ENCODE assay signal across 1 cellular context in genomic region chr11:27205269-27205668, GRCh38.
TF ChIP-seq lines count a peak whose summit lies in the region.

No MANE protein-coding gene starts in this region.

TF ChIP-seq in IMR-90, 13 proteins besides CTCF, POLR2A, EP300 and RAD21:
- no peak for TF ChIP-seq BHLHE40 (IDR thresholded peaks at IDR 0.05; ENCODE audit: low read depth, low read length)
- no peak for TF ChIP-seq SMC3 (IDR thresholded peaks at IDR 0.05; ENCODE audit: low read depth, low read length)
- no peak for TF ChIP-seq NFE2L2 (IDR thresholded peaks at IDR 0.05; ENCODE audit: low read depth, low read length)
- no peak for TF ChIP-seq CHD1 (IDR thresholded peaks at IDR 0.05; ENCODE audit: low read depth, low read length)
- no peak for TF ChIP-seq CEBPB (IDR thresholded peaks at IDR 0.05; ENCODE audit: low read depth, low read length)
